In the genomic region with DNA sequence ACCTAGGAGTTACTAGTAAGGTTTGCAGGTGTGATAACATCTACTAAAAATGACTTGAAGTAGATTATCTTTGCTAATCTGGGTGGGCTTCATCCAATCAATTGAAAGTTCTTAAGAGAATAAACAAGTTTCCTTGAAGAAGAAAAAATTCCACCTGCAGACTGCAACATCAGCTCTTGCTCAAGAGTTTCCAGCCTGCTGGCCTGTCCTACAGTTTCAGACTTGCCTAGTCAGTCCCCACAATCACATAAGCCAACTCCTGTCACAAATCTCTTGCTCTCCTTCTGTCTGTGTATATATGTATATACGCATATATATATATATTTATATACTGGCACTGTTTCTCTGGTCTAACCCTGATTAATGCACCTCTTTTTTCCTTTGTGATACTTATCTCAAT, we compare ENCODE assay signal across 19 cellular contexts.
DNase-seq lines count a peak whose midpoint lies in the region; ATAC-seq, FAIRE-seq and TF ChIP-seq lines count a peak whose summit lies in the region.
"Had no signal": no experiment of that assay in that cellular context is flagged by ENCODE, and none has a peak within 500 bp of the region (broad histone marks: within the 10 kb centered on the region; RNA-seq: fewer than 3 reads in every experiment).

No MANE protein-coding gene starts in this region.

- CTCF ChIA-PET in K562 (lab: Yijun Ruan, JAX; ENCODE audit: low intra/inter-chr PET ratio) = no interaction called here

- no peak for TF ChIP-seq RAD21 in K562 (CRISPR knock-in tag; conservative IDR thresholded peaks at IDR 0.05 in 1 of 2, IDR thresholded peaks at IDR 0.05 in 1 of 2)

- H3K27me3 Mint-ChIP-seq in HFFc6 (ENCODE audit: insufficient read depth) (peaks cover 9% of the 10 kb centered on the region), immature natural killer cell (ENCODE audit: low read depth in 3 of 3) (peaks cover 0 to 5% (median 3%) of the 10 kb centered on the region in 3 donors)
- H3K27me3 Mint-ChIP-seq: CD4-positive, alpha-beta memory T cell had no signal

- no peaks in the 10 kb centered on the region for H3K9me3 ChIP-seq in K562 (replicated peaks; ENCODE audit: control insufficient read depth, insufficient read depth, low read depth, low read length)
- H3K9me3 ChIP-seq in neutrophil = no peaks in the 10 kb centered on the region

- TF ChIP-seq EP300 in K562 (IDR thresholded peaks at IDR 0.05; ENCODE audit: low read length) = no peak

- H3K27ac Mint-ChIP-seq in HFFc6 = no peak overlapping the region
- H3K27ac Mint-ChIP-seq in immature natural killer cell = no peak overlapping the region
- H3K27ac Mint-ChIP-seq: CD4-positive, alpha-beta memory T cell had no signal

- H3K4me3 ChIP-seq in K562 = no peak overlapping the region
- no peak overlapping the region for H3K4me3 ChIP-seq in epithelial cell of esophagus (ENCODE audit: low read length)
- no peak overlapping the region for H3K4me3 ChIP-seq in neutrophil (ENCODE audit: low read depth in 1 of 2, low read length in 1 of 2)
- H3K4me3 ChIP-seq: GM23248 had no signal

- H3K4me3 Mint-ChIP-seq in HFFc6 (no peak overlapping the region), immature natural killer cell (no peak overlapping the region)
- H3K4me3 Mint-ChIP-seq: CD4-positive, alpha-beta memory T cell had no signal

- H3K36me3 Mint-ChIP-seq in HFFc6 (ENCODE audit: low read depth) (no peaks in the 10 kb centered on the region), immature natural killer cell (peaks cover 0 to 3% (median 0%) of the 10 kb centered on the region in 3 donors)
- H3K36me3 Mint-ChIP-seq: CD4-positive, alpha-beta memory T cell had no signal

- 17% methylated on average over 1 of the region's 1 CpG for WGBS in K562 (ENCODE audit: insufficient coverage, low coverage, missing lambda C conversion rate)

- no peak for TF ChIP-seq POLR2A in K562 (conservative IDR thresholded peaks at IDR 0.05)

- H3K36me3 ChIP-seq in K562 (ENCODE audit: control insufficient read depth, insufficient read depth, low read length) (no peaks in the 10 kb centered on the region), neutrophil (no peaks in the 10 kb centered on the region)

- no peak for ATAC-seq in K562
- ATAC-seq in GM18517 (IDR thresholded peaks at IDR 0.05; ENCODE audit: unreplicated experiment) = no peak

- H3K4me2 ChIP-seq in K562 (ENCODE audit: insufficient read depth, low read length) = no peak overlapping the region

- H2AFZ ChIP-seq in K562 (ENCODE audit: low read depth, low read length) = peak overlapping the region; percentile 51; the same call in 1 of the 2 replicates
- H2AFZ ChIP-seq: GM23248 had no signal

- in situ Hi-C loops in K562 (cut with MboI) = no loop called here

- H3K9me1 ChIP-seq in K562 (ENCODE audit: control insufficient read depth, insufficient read depth, low read length) = no peaks in the 10 kb centered on the region

- intact Hi-C loops in K562 (cut with micrococcal nuclease) = no loop called here

- no peak overlapping the region for H3K9ac ChIP-seq in K562 (ENCODE audit: insufficient read depth in 1 of 2, low read depth in 2 of 2, low read length in 2 of 2)
- H3K9ac ChIP-seq: GM23248 had no signal

- peaks cover 0 to 11% of the 10 kb centered on the region in 2 experiments; a peak in 3 of 5 replicates for H3K4me1 ChIP-seq in K562 (replicated peaks in 1 of 2; ENCODE audit: control insufficient read depth in 2 of 2, insufficient read depth in 2 of 2, low read length in 2 of 2)
- peaks cover 41 to 52% of the 10 kb centered on the region in 2 experiments for H3K4me1 ChIP-seq in neutrophil (ENCODE audit: control insufficient read depth in 1 of 2, insufficient read depth in 1 of 2, low read depth in 1 of 2, low read length in 1 of 2)

- BruUV-seq in K562 (replicated peaks; lab: Mats Ljungman, UMichigan) = no TSS peak

- POLR2A ChIA-PET in K562 (lab: Yijun Ruan, JAX) = no interaction called here

- no peaks in the 10 kb centered on the region for H3K79me2 ChIP-seq in K562 (ENCODE audit: control insufficient read depth, insufficient read depth, low read length)

- H3K27ac ChIP-seq in K562 (ENCODE audit: extremely low read depth, low read depth, low read length) (no peak overlapping the region), neutrophil (peak overlapping the region; percentile 57)
- H3K27ac ChIP-seq: GM23248 had no signal

- TF ChIP-seq CTCF in K562 (IDR thresholded peaks at IDR 0.05 in 2 of 3, conservative IDR thresholded peaks at IDR 0.05 in 1 of 3; ENCODE audit: insufficient read depth in 2 of 3, low read depth in 1 of 3, low read length in 3 of 3) (no peak), epithelial cell of esophagus (IDR thresholded peaks at IDR 0.05; ENCODE audit: insufficient read depth, low read depth, low read length, missing control alignments) (no peak), neutrophil (IDR thresholded peaks at IDR 0.05) (no peak), HFFc6 (IDR thresholded peaks at IDR 0.05) (no peak)

- no peaks in the 10 kb centered on the region for H4K20me1 ChIP-seq in K562 (replicated peaks; ENCODE audit: control insufficient read depth, insufficient read depth, low read length)

- DNase-seq in K562 (ENCODE audit: extremely low read depth in 1 of 4, low spot score in 3 of 4) (no peak), epithelial cell of esophagus (ENCODE audit: low read depth) (peak; percentile 70), HFFc6 (no peak), immature natural killer cell (no peak)
- DNase-seq: C1 segment of cervical spinal cord; Calu3; CD4-positive, alpha-beta memory T cell; COR-L47; DMS153; DND-41; H7; HCEC 1CT had no signal

- H3K27me3 ChIP-seq in K562 (ENCODE audit: control insufficient read depth in 2 of 2, insufficient read depth in 2 of 2, low read length in 2 of 2) (no peaks in the 10 kb centered on the region), neutrophil (no peaks in the 10 kb centered on the region)

- FAIRE-seq in K562 (lab: Jason Lieb, UNC) = no peak
- FAIRE-seq: G401.6, GM12892, GM19239, H1 had no signal

- peaks cover 5% of the 10 kb centered on the region for H3K4me1 Mint-ChIP-seq in HFFc6 (ENCODE audit: low read depth)
- peaks cover 17 to 19% of the 10 kb centered on the region in 2 donors for H3K4me1 Mint-ChIP-seq in immature natural killer cell

- H3K9me3 Mint-ChIP-seq in HFFc6 (no peaks in the 10 kb centered on the region), immature natural killer cell (no peaks in the 10 kb centered on the region)
- H3K9me3 Mint-ChIP-seq: CD4-positive, alpha-beta memory T cell had no signal

TF ChIP-seq in K562, 482 proteins besides CTCF, POLR2A, EP300 and RAD21:
- TF ChIP-seq ZNF75A (CRISPR knock-in tag; IDR thresholded peaks at IDR 0.05) (no peak), NFE2 (IDR thresholded peaks at IDR 0.05; ENCODE audit: low read depth) (no peak)
- TF ChIP-seq, protein P1, sequence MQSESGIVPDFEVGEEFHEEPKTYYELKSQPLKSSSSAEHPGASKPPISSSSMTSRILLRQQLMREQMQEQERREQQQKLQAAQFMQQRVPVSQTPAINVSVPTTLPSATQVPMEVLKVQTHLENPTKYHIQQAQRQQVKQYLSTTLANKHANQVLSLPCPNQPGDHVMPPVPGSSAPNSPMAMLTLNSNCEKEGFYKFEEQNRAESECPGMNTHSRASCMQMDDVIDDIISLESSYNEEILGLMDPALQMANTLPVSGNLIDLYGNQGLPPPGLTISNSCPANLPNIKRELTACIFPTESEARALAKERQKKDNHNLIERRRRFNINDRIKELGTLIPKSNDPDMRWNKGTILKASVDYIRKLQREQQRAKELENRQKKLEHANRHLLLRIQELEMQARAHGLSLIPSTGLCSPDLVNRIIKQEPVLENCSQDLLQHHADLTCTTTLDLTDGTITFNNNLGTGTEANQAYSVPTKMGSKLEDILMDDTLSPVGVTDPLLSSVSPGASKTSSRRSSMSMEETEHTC (IDR thresholded peaks at IDR 0.05) = no peak
TF ChIP-seq in K562: peak in this region for 0.
